In the genomic region with DNA sequence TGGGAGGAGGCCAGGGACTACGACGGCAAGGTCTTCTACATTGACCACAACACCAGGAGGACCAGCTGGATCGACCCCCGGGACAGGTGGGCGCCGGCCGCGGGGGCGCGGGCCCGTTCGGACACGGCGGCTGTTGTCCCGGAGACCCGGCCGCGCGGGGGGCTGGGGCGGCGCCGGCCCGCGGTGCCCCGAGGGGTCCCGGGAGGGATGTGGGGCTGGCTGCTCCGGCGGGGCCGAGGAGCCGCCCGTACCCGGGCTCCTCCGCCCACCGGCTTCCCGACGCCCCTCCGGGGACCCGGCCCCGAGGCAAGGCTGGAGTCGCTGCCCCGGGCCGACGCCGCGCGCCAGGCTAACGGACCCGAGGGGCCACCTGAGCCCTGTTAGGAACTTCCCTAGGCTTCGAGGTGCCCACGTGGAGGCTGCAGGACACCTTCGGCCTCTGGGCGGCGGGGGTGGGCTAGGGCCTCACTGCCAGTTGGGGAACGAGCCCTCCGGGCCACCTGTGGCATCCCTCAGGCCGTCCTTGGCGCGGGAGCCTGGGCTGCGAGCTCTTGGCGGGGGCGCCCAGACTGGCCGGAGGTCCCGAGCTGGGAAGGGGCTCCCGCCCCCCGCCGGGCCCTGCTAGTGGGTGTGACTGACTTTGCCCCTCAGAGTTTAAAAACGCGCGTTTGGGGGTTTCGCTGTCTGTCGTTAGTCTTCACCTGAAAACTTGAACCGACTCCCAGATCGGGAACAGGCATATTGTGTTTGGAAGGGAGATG, we compare ENCODE assay signal across 1 cellular context.
TF ChIP-seq lines count a peak whose summit lies in the region.

No MANE protein-coding gene starts in this region.

TF ChIP-seq in H1, 55 proteins besides CTCF, POLR2A, EP300 and RAD21:
- TF ChIP-seq BACH1 (IDR thresholded peaks at IDR 0.05; ENCODE audit: low read length) (0 out of 2 replicates have a peak, but pooled peaks have one; percentile 17), KDM4A (IDR thresholded peaks at IDR 0.05; ENCODE audit: low read depth, low read length, severe bottlenecking) (peak; percentile 39), POLR2AphosphoS5 (IDR thresholded peaks at IDR 0.05; ENCODE audit: low read depth, low read length) (peak; percentile 53), TEAD4 (IDR thresholded peaks at IDR 0.05; ENCODE audit: low read depth, low read length) (no peak), ZNF274 (IDR thresholded peaks at IDR 0.05; ENCODE audit: borderline replicate concordance, extremely low read depth, low read length) (no peak), TAF7 (optimal IDR thresholded peaks at IDR 0.05; ENCODE audit: borderline replicate concordance, low read depth, low read length) (peak; percentile 67), USF2 (IDR thresholded peaks at IDR 0.05; ENCODE audit: low read length) (peak; percentile 49; the same call in 1 of the 2 replicates), ASH2L (IDR thresholded peaks at IDR 0.05; ENCODE audit: low read length) (peak; percentile 75), SIN3A (conservative IDR thresholded peaks at IDR 0.05 in 1 of 2, IDR thresholded peaks at IDR 0.05 in 1 of 2; ENCODE audit: low read depth in 1 of 2, low read length in 2 of 2) (peak in 1 of 2 experiments; percentile 86; a peak in 2 of 4 replicates), RBBP5 (IDR thresholded peaks at IDR 0.05; ENCODE audit: borderline replicate concordance, low read depth, low read length) (peak; percentile 6; the same call in 1 of the 2 replicates), YY1 (IDR thresholded peaks at IDR 0.05; ENCODE audit: low read depth, low read length) (no peak), RNF2 (IDR thresholded peaks at IDR 0.05; ENCODE audit: borderline replicate concordance, low read depth, low read length, missing control alignments, poor library complexity, severe bottlenecking) (no peak), SRF (IDR thresholded peaks at IDR 0.05; ENCODE audit: low read depth, low read length) (no peak), HDAC2 (IDR thresholded peaks at IDR 0.05; ENCODE audit: borderline replicate concordance in 1 of 2, low read depth in 2 of 2, low read length in 2 of 2) (peak; percentile 32 to 54; a peak in 2 of 4 replicates), GABPA (IDR thresholded peaks at IDR 0.05; ENCODE audit: borderline replicate concordance, insufficient read depth, low read length) (peak; percentile 35; the same call in 1 of the 2 replicates)
- TF ChIP-seq, protein P1, sequence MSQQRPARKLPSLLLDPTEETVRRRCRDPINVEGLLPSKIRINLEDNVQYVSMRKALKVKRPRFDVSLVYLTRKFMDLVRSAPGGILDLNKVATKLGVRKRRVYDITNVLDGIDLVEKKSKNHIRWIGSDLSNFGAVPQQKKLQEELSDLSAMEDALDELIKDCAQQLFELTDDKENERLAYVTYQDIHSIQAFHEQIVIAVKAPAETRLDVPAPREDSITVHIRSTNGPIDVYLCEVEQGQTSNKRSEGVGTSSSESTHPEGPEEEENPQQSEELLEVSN (IDR thresholded peaks at IDR 0.05): peak; percentile 69
- TF ChIP-seq, protein P2, sequence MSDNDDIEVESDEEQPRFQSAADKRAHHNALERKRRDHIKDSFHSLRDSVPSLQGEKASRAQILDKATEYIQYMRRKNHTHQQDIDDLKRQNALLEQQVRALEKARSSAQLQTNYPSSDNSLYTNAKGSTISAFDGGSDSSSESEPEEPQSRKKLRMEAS (IDR thresholded peaks at IDR 0.05): peak; percentile 96
